8 cellular contexts compared by ENCODE assay signal in genomic region chr17:44203731-44204452, GRCh38. TPM values are rescaled to one million over a fixed set of nuclear protein-coding genes. Genes with fewer than 3 reads are reported as not detected.
DNase-seq lines count a peak whose midpoint lies in the region; ATAC-seq and TF ChIP-seq lines count a peak whose summit lies in the region.

No MANE protein-coding gene starts in this region.

- no peaks in the 10 kb centered on the region for H3K9me3 ChIP-seq in BLaER1

- DNase-seq in GM13976 (ENCODE audit: low spot score) (peak; percentile 63), NCI-H82 (lab: John Stamatoyannopoulos, UW) (peak; percentile 89), fibroblast of the aortic adventitia (ENCODE audit: low read depth) (peak; percentile 71), occipital lobe (lab: John Stamatoyannopoulos, UW) (no peak)
- peak; percentile 50 for DNase-seq in activated CD8-positive, alpha-beta memory T cell treated with anti-CD3 and anti-CD28 coated beads, Interleukin-2, amount 50 U/mL, for 4 hours
- peak; percentile 64 to 67 for DNase-seq in stimulated activated CD4-positive, alpha-beta T cell treated with anti-CD3 and anti-CD28 coated beads, Interleukin-2, amount 100 ng/mL, for 24 hours

- no peak overlapping the region for H3K27ac ChIP-seq in BLaER1

- peak overlapping the region; percentile 31 for H3K4me2 ChIP-seq in BLaER1

- in situ Hi-C loops in GM13976 (cut with MboI; ENCODE audit: low sequenced_read_pairs, unreplicated experiment) = loop anchor here (5.0 to 25.0 kb wide), 2 partner anchors 128 to 308 kb away; partner anchors contain the start of gene GPATCH8

- H3K27me3 ChIP-seq in BLaER1 = no peaks in the 10 kb centered on the region

- H3K4me3 ChIP-seq in BLaER1 = no peak overlapping the region
- no peak overlapping the region for H3K4me3 ChIP-seq in fibroblast of the aortic adventitia (ENCODE audit: low read depth, low read length)

- peaks cover 10% of the 10 kb centered on the region for H4K20me1 ChIP-seq in BLaER1

- peaks cover 36% of the 10 kb centered on the region for H3K4me1 ChIP-seq in BLaER1

- TF ChIP-seq CTCF in GM13976 (IDR thresholded peaks at IDR 0.05; ENCODE audit: borderline replicate concordance, control extremely low read depth, extremely low read depth, insufficient read depth, missing control alignments) = peak; percentile 45
- peak; percentile 77 for TF ChIP-seq CTCF in fibroblast of the aortic adventitia (IDR thresholded peaks at IDR 0.05; ENCODE audit: insufficient read depth, low read length)

- ATAC-seq in GM21737 (IDR thresholded peaks at IDR 0.05; ENCODE audit: unreplicated experiment) = no peak

- H3K9ac ChIP-seq in BLaER1 = no peak overlapping the region

- H3K36me3 ChIP-seq in BLaER1 = peaks cover 35% of the 10 kb centered on the region

RNA-seq across cellular contexts. Expression of gene ATXN7L3, which starts 4.2 kb away (rescaled TPM):
- total RNA-seq in fibroblast of the aortic adventitia (ENCODE audit: low replicate concordance) (36.6 and 108 TPM in 2 replicates), occipital lobe (66.0 TPM)

RNA-seq across cellular contexts. Expression of gene UBTF, which starts 15.6 kb away (rescaled TPM):
- 64.2 and 195 TPM in 2 replicates for total RNA-seq in fibroblast of the aortic adventitia (ENCODE audit: low replicate concordance)
- total RNA-seq in occipital lobe = 73.3 TPM

RNA-seq across cellular contexts. Expression of gene TMUB2, which starts 17.1 kb away (rescaled TPM):
- total RNA-seq in fibroblast of the aortic adventitia (ENCODE audit: low replicate concordance) (23.0 and 29.4 TPM in 2 replicates), occipital lobe (26.0 TPM)

RNA-seq across cellular contexts. Expression of gene ASB16, which starts 33.4 kb away (rescaled TPM):
- total RNA-seq in fibroblast of the aortic adventitia (ENCODE audit: low replicate concordance) = 0.27 TPM in 1 of 2 replicates, not detected in the other
- total RNA-seq in occipital lobe = not detected
